Comparison of ENCODE assay signal across 24 cellular contexts in genomic region chr12:12470751-12471300, GRCh38.
A peak's percentile ranks its signal among the peaks of the same experiment; 100 is the strongest.
DNase-seq lines count a peak whose midpoint lies in the region; ATAC-seq and TF ChIP-seq lines count a peak whose summit lies in the region.
"Had no signal": no experiment of that assay in that cellular context is flagged by ENCODE, and none has a peak within 500 bp of the region (broad histone marks: within the 10 kb centered on the region; RNA-seq: fewer than 3 reads in every experiment).

No MANE protein-coding gene starts in this region.

- H3K36me3 Mint-ChIP-seq in activated CD4-positive, alpha-beta T cell treated with anti-CD3 and anti-CD28 coated beads, Interleukin-2, amount 10 ng/mL, durations not matched to agents 7 days and 5 days (ENCODE audit: low read depth): peaks cover 78% of the 10 kb centered on the region
- H3K36me3 Mint-ChIP-seq in CD8-positive, alpha-beta T cell: peaks cover 65% of the 10 kb centered on the region
- H3K36me3 Mint-ChIP-seq in activated T-helper 1 cell treated with anti-CD3 and anti-CD28 coated beads, Interleukin-12 subunit alpha, Interleukin-12 subunit beta, Interleukin-2, Interleukin-4 antibody, amounts not matched to agents 30 ng/mL and 10 ng/mL and 1 ng/mL, durations not matched to agents 14 hours and 24 hours and 36 hours (ENCODE audit: low read depth): peaks cover 48% of the 10 kb centered on the region
- H3K36me3 Mint-ChIP-seq in naive thymus-derived CD8-positive, alpha-beta T cell: peaks cover 12 to 35% (median 31%) of the 10 kb centered on the region in 3 donors

- H3K27ac ChIP-seq in CD8-positive, alpha-beta T cell (ENCODE audit: low read depth, low read length): no peak overlapping the region
- H3K27ac ChIP-seq in PC-9: no peak overlapping the region
- H3K27ac ChIP-seq in transverse colon: no peak overlapping the region
- H3K27ac ChIP-seq: esophagus muscularis mucosa, neutrophil, psoas muscle had no signal

- no peaks in the 10 kb centered on the region for H3K9me3 Mint-ChIP-seq in activated CD4-positive, alpha-beta T cell treated with anti-CD3 and anti-CD28 coated beads, Interleukin-2, amount 10 ng/mL, durations not matched to agents 7 days and 5 days
- no peaks in the 10 kb centered on the region for H3K9me3 Mint-ChIP-seq in CD8-positive, alpha-beta T cell
- no peaks in the 10 kb centered on the region for H3K9me3 Mint-ChIP-seq in activated T-helper 1 cell treated with anti-CD3 and anti-CD28 coated beads, Interleukin-12 subunit alpha, Interleukin-12 subunit beta, Interleukin-2, Interleukin-4 antibody, amounts not matched to agents 30 ng/mL and 10 ng/mL and 1 ng/mL, durations not matched to agents 14 hours and 24 hours and 36 hours
- H3K9me3 Mint-ChIP-seq in naive thymus-derived CD8-positive, alpha-beta T cell: no peaks in the 10 kb centered on the region
- H3K9me3 Mint-ChIP-seq: IgD-negative memory B cell, memory B cell had no signal

- TF ChIP-seq CTCF in CD8-positive, alpha-beta T cell (IDR thresholded peaks at IDR 0.05): no peak
- TF ChIP-seq CTCF in PC-9 (conservative IDR thresholded peaks at IDR 0.05): no peak
- TF ChIP-seq CTCF in transverse colon (IDR thresholded peaks at IDR 0.05): no peak

- WGBS in transverse colon (ENCODE audit: low coverage in 1 of 2), 2 donors: 83 to 89% methylated on average over 4 to 7 of the region's 7 CpGs

- no peaks in the 10 kb centered on the region for H3F3A ChIP-seq in PC-9 (ENCODE audit: insufficient read depth, low read depth)

- H3K9me2 ChIP-seq in PC-9 (ENCODE audit: insufficient read depth): no peaks in the 10 kb centered on the region

- DNase-seq in activated CD4-positive, alpha-beta T cell treated with anti-CD3 and anti-CD28 coated beads, Interleukin-2, amount 10 ng/mL, durations not matched to agents 7 days and 5 days: no peak
- no peak for DNase-seq in activated CD4-positive, alpha-beta T cell treated with anti-CD3 and anti-CD28 coated beads, Interleukin-2, amount 50 U/mL, for 4 hours
- DNase-seq in CD8-positive, alpha-beta T cell: no peak
- no peak for DNase-seq in activated T-helper 1 cell treated with anti-CD3 and anti-CD28 coated beads, Interleukin-12 subunit alpha, Interleukin-12 subunit beta, Interleukin-2, Interleukin-4 antibody, amounts not matched to agents 30 ng/mL and 10 ng/mL and 1 ng/mL, durations not matched to agents 14 hours and 24 hours and 36 hours (ENCODE audit: low spot score)
- DNase-seq in naive thymus-derived CD8-positive, alpha-beta T cell: no peak
- no peak for DNase-seq in PC-9
- DNase-seq in transverse colon: no peak
- DNase-seq: activated CD4-positive, CD25-positive, alpha-beta regulatory T cell treated with anti-CD3 and anti-CD28 coated beads, Interleukin-2, amount 50 U/mL, for 72 hours; activated gamma-delta T cell; C1 segment of cervical spinal cord; effector CD8-positive, alpha-beta T cell; foreskin melanocyte; HCEC 1CT; left colon; NCI-H1417; NCI-H2081 treated with DMSO at 0.1 percent for 48 hours; NCI-H446 treated with DMSO at 0.1 percent for 48 hours; psoas muscle had no signal

- H3K4me3 Mint-ChIP-seq in activated CD4-positive, alpha-beta T cell treated with anti-CD3 and anti-CD28 coated beads, Interleukin-2, amount 10 ng/mL, durations not matched to agents 7 days and 5 days: no peak overlapping the region
- H3K4me3 Mint-ChIP-seq in CD8-positive, alpha-beta T cell: no peak overlapping the region
- no peak overlapping the region for H3K4me3 Mint-ChIP-seq in activated T-helper 1 cell treated with anti-CD3 and anti-CD28 coated beads, Interleukin-12 subunit alpha, Interleukin-12 subunit beta, Interleukin-2, Interleukin-4 antibody, amounts not matched to agents 30 ng/mL and 10 ng/mL and 1 ng/mL, durations not matched to agents 14 hours and 24 hours and 36 hours
- peak overlapping the region in 2 of 10 donors; percentile 12 to 48 for H3K4me3 Mint-ChIP-seq in naive thymus-derived CD8-positive, alpha-beta T cell
- H3K4me3 Mint-ChIP-seq: IgD-negative memory B cell, memory B cell had no signal

- no peak overlapping the region for H2AFZ ChIP-seq in PC-9

- no peak for ATAC-seq in CD8-positive, alpha-beta T cell
- ATAC-seq in naive thymus-derived CD8-positive, alpha-beta T cell: no peak
- ATAC-seq in HG03469 (IDR thresholded peaks at IDR 0.05; ENCODE audit: unreplicated experiment): no peak
- ATAC-seq: left colon, psoas muscle, Right ventricle myocardium inferior had no signal

- no peaks in the 10 kb centered on the region for H3K27me3 ChIP-seq in CD8-positive, alpha-beta T cell (ENCODE audit: insufficient read depth, low read length)
- no peaks in the 10 kb centered on the region for H3K27me3 ChIP-seq in PC-9 (ENCODE audit: insufficient read depth, low read depth)
- H3K27me3 ChIP-seq in transverse colon: no peaks in the 10 kb centered on the region
- H3K27me3 ChIP-seq: esophagus muscularis mucosa, neutrophil had no signal

- no peak overlapping the region for H3K4me3 ChIP-seq in CD8-positive, alpha-beta T cell (ENCODE audit: low read depth, low read length)
- H3K4me3 ChIP-seq in PC-9: no peak overlapping the region
- no peak overlapping the region for H3K4me3 ChIP-seq in transverse colon
- H3K4me3 ChIP-seq: esophagus muscularis mucosa, psoas muscle had no signal

- no peak for TF ChIP-seq EP300 in transverse colon (IDR thresholded peaks at IDR 0.05; ENCODE audit: low read depth)

- POLR2A ChIA-PET in activated CD4-positive, alpha-beta T cell treated with anti-CD3 and anti-CD28 coated beads, Interleukin-2, amount 10 ng/mL, durations not matched to agents 7 days and 5 days (lab: Charles Lee): no interaction called here
- POLR2A ChIA-PET in CD8-positive, alpha-beta T cell (lab: Charles Lee): no interaction called here
- POLR2A ChIA-PET in naive thymus-derived CD8-positive, alpha-beta T cell (lab: Charles Lee): no interaction called here
- POLR2A ChIA-PET in PC-9 (lab: Charles Lee; ENCODE audit: unreplicated experiment): no interaction called here

- no peaks in the 10 kb centered on the region for H3K79me2 ChIP-seq in PC-9 (ENCODE audit: low read depth)

- H3K4me1 Mint-ChIP-seq in activated CD4-positive, alpha-beta T cell treated with anti-CD3 and anti-CD28 coated beads, Interleukin-2, amount 10 ng/mL, durations not matched to agents 7 days and 5 days: peaks cover 79% of the 10 kb centered on the region
- H3K4me1 Mint-ChIP-seq in CD8-positive, alpha-beta T cell (ENCODE audit: low read depth): peaks cover 70% of the 10 kb centered on the region
- H3K4me1 Mint-ChIP-seq in activated T-helper 1 cell treated with anti-CD3 and anti-CD28 coated beads, Interleukin-12 subunit alpha, Interleukin-12 subunit beta, Interleukin-2, Interleukin-4 antibody, amounts not matched to agents 30 ng/mL and 10 ng/mL and 1 ng/mL, durations not matched to agents 14 hours and 24 hours and 36 hours (ENCODE audit: low read depth): peaks cover 76% of the 10 kb centered on the region
- H3K4me1 Mint-ChIP-seq in naive thymus-derived CD8-positive, alpha-beta T cell: peaks cover 23 to 71% (median 49%) of the 10 kb centered on the region in 4 donors

- H3K4me2 ChIP-seq in PC-9: no peak overlapping the region

- BruUV-seq in PC-9 (replicated peaks; lab: Mats Ljungman, UMichigan): no TSS peak

- H3K9me3 ChIP-seq in CD8-positive, alpha-beta T cell (ENCODE audit: low read length): no peaks in the 10 kb centered on the region
- H3K9me3 ChIP-seq in PC-9 (ENCODE audit: insufficient read depth, low read depth): no peaks in the 10 kb centered on the region
- H3K9me3 ChIP-seq in transverse colon: no peaks in the 10 kb centered on the region
- H3K9me3 ChIP-seq: esophagus muscularis mucosa, neutrophil, psoas muscle had no signal

- CTCF ChIA-PET in activated CD4-positive, alpha-beta T cell treated with anti-CD3 and anti-CD28 coated beads, Interleukin-2, amount 10 ng/mL, durations not matched to agents 7 days and 5 days (lab: Charles Lee): interaction anchor here (0.5 to 1.4 kb wide), 2 partner anchors 13 to 113 kb away, joined by 3 to 6 read pairs; no protein-coding TSS in a partner anchor
- CTCF ChIA-PET in CD8-positive, alpha-beta T cell (lab: Charles Lee): no interaction called here
- CTCF ChIA-PET in PC-9 (lab: Charles Lee): no interaction called here

- peak overlapping the region; percentile 27 for H3K27ac Mint-ChIP-seq in activated CD4-positive, alpha-beta T cell treated with anti-CD3 and anti-CD28 coated beads, Interleukin-2, amount 10 ng/mL, durations not matched to agents 7 days and 5 days
- peak overlapping the region; percentile 38 for H3K27ac Mint-ChIP-seq in CD8-positive, alpha-beta T cell
- H3K27ac Mint-ChIP-seq in activated T-helper 1 cell treated with anti-CD3 and anti-CD28 coated beads, Interleukin-12 subunit alpha, Interleukin-12 subunit beta, Interleukin-2, Interleukin-4 antibody, amounts not matched to agents 30 ng/mL and 10 ng/mL and 1 ng/mL, durations not matched to agents 14 hours and 24 hours and 36 hours: peak overlapping the region; percentile 31
- peak overlapping the region in 8 of 10 donors; percentile 19 to 91 (median 71) for H3K27ac Mint-ChIP-seq in naive thymus-derived CD8-positive, alpha-beta T cell
- H3K27ac Mint-ChIP-seq: memory B cell had no signal

- no peaks in the 10 kb centered on the region for H3K27me3 Mint-ChIP-seq in activated CD4-positive, alpha-beta T cell treated with anti-CD3 and anti-CD28 coated beads, Interleukin-2, amount 10 ng/mL, durations not matched to agents 7 days and 5 days
- H3K27me3 Mint-ChIP-seq in CD8-positive, alpha-beta T cell (ENCODE audit: low read depth): no peaks in the 10 kb centered on the region
- H3K27me3 Mint-ChIP-seq in activated T-helper 1 cell treated with anti-CD3 and anti-CD28 coated beads, Interleukin-12 subunit alpha, Interleukin-12 subunit beta, Interleukin-2, Interleukin-4 antibody, amounts not matched to agents 30 ng/mL and 10 ng/mL and 1 ng/mL, durations not matched to agents 14 hours and 24 hours and 36 hours (ENCODE audit: insufficient read depth): no peaks in the 10 kb centered on the region
- H3K27me3 Mint-ChIP-seq in naive thymus-derived CD8-positive, alpha-beta T cell: no peaks in the 10 kb centered on the region
- H3K27me3 Mint-ChIP-seq: IgD-negative memory B cell, memory B cell had no signal

- in situ Hi-C loops in transverse colon (cut with MboI; ENCODE audit: low pct_ligation_motif_present in 1 of 4, low pct_unique_long_range_greater_than_20kb in 1 of 4, low sequenced_read_pairs in 3 of 4): no loop called here

- intact Hi-C loops in CD8-positive, alpha-beta T cell (cut with DNase I, micrococcal nuclease): no loop called here
- intact Hi-C loops in activated T-helper 1 cell treated with anti-CD3 and anti-CD28 coated beads, Interleukin-12 subunit alpha, Interleukin-12 subunit beta, Interleukin-2, Interleukin-4 antibody, amounts not matched to agents 30 ng/mL and 10 ng/mL and 1 ng/mL, durations not matched to agents 14 hours and 24 hours and 36 hours (cut with micrococcal nuclease): no loop called here
- intact Hi-C loops in PC-9 (cut with micrococcal nuclease; ENCODE audit: unreplicated experiment): no loop called here
- intact Hi-C loops in transverse colon (cut with DNase I; ENCODE audit: low total_unique reads): no loop called here

- H4K20me1 ChIP-seq in PC-9 (ENCODE audit: insufficient read depth): no peaks in the 10 kb centered on the region; the same call in 1 of the 2 replicates

- H3K36me3 ChIP-seq in CD8-positive, alpha-beta T cell (ENCODE audit: insufficient read depth, low read length): no peaks in the 10 kb centered on the region
- no peaks in the 10 kb centered on the region for H3K36me3 ChIP-seq in PC-9 (ENCODE audit: low read depth)
- no peaks in the 10 kb centered on the region for H3K36me3 ChIP-seq in transverse colon
- H3K36me3 ChIP-seq: neutrophil had no signal

- TF ChIP-seq POLR2A in transverse colon (IDR thresholded peaks at IDR 0.05): no peak

- H3K4me1 ChIP-seq in CD8-positive, alpha-beta T cell (ENCODE audit: insufficient read depth, low read length): peaks cover 26% of the 10 kb centered on the region
- H3K4me1 ChIP-seq in PC-9 (replicated peaks; ENCODE audit: insufficient read depth): no peaks in the 10 kb centered on the region
- H3K4me1 ChIP-seq in transverse colon: no peaks in the 10 kb centered on the region
